In the genomic region with DNA sequence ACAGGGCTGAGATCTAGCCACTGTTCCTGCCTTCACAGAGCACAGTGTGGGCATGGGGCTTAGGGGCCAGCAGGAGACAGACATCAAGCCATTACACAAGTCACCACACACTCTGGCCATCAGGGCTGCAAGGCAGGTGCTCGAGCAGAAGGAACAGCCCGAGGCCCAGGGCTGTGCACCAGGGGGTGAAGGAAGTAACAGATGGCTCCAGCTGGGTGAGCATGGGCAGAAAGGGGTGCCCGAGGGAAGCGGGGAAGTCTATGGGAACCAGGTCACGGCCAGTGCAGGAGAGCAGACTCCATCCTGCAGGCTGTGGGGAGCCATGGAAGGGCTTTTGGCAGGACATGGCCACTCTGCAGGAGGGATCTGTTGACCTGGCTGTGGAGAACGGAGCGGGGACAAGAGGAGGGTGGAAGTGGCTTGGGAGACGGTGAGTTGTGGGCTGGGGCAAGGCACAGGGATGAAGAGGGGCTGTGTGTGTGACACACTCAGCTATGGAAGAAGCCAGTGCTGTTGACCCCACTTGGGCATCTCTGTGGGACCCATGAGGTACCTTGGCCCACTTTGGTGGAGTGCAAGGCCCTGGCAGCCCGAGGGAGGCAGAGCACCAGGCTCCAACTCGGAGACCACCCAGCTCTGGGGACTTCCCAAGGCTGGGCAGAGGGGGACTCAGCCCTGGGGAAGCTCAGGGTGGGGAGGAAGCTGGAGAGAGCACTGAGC, we compare ENCODE assay signal across 10 cellular contexts. TPM values are rescaled to one million over a fixed set of nuclear protein-coding genes. Genes with fewer than 3 reads are reported as not detected.
DNase-seq lines count a peak whose midpoint lies in the region; ATAC-seq and TF ChIP-seq lines count a peak whose summit lies in the region.
"Had no signal": no experiment of that assay in that cellular context is flagged by ENCODE, and none has a peak within 500 bp of the region (broad histone marks: within the 10 kb centered on the region; RNA-seq: fewer than 3 reads in every experiment).

No MANE protein-coding gene starts in this region.

- peak overlapping the region; percentile 43 to 65 for H3K27ac Mint-ChIP-seq in natural killer cell
- peak overlapping the region in 1 of 2 donors; percentile 80 for H3K27ac Mint-ChIP-seq in natural killer cell treated with Interleukin-12 subunit alpha and Interleukin-12 subunit beta and Interleukin-15 and Interleukin-18, amount 100 ng/mL, for 72 hours
- H3K27ac Mint-ChIP-seq: WTC11 had no signal

- no peaks in the 10 kb centered on the region for H3K36me3 ChIP-seq in breast epithelium

- no peaks in the 10 kb centered on the region for H3K27me3 ChIP-seq in breast epithelium

- H3K4me3 ChIP-seq in breast epithelium: peak overlapping the region in 1 of 3 donors; percentile 48

- intact Hi-C loops in natural killer cell (cut with micrococcal nuclease) (loop anchor here (5.0 kb wide), 1 partner anchor 58 kb away; a partner anchor contains a TSS), breast epithelium (cut with DNase I; ENCODE audit: low total_unique reads) (no loop called here)

- H3K9me3 ChIP-seq in breast epithelium: no peaks in the 10 kb centered on the region

- ATAC-seq in natural killer cell (no peak), HG02642 (IDR thresholded peaks at IDR 0.05; ENCODE audit: poor library complexity, unreplicated experiment) (no peak)
- no peak for ATAC-seq in natural killer cell treated with Interleukin-12 subunit alpha and Interleukin-12 subunit beta and Interleukin-15 and Interleukin-18, amount 100 ng/mL, for 72 hours
- ATAC-seq: WTC11 had no signal

- peaks cover 9 to 21% of the 10 kb centered on the region in 2 donors for H3K4me1 ChIP-seq in breast epithelium

- TF ChIP-seq CTCF in natural killer cell (IDR thresholded peaks at IDR 0.05) (no peak), breast epithelium (IDR thresholded peaks at IDR 0.05) (no peak)

- H3K27ac ChIP-seq in breast epithelium: peak overlapping the region; percentile 94 to 99

- peaks cover 18 to 36% of the 10 kb centered on the region in 2 donors for H3K4me1 Mint-ChIP-seq in natural killer cell
- H3K4me1 Mint-ChIP-seq in natural killer cell treated with Interleukin-12 subunit alpha and Interleukin-12 subunit beta and Interleukin-15 and Interleukin-18, amount 100 ng/mL, for 72 hours (ENCODE audit: low read depth in 2 of 2): peaks cover 21 to 23% of the 10 kb centered on the region in 2 donors

- TF ChIP-seq POLR2A in breast epithelium (IDR thresholded peaks at IDR 0.05): no peak

- H3K9me3 Mint-ChIP-seq in natural killer cell: no peaks in the 10 kb centered on the region
- H3K9me3 Mint-ChIP-seq in natural killer cell treated with Interleukin-12 subunit alpha and Interleukin-12 subunit beta and Interleukin-15 and Interleukin-18, amount 100 ng/mL, for 72 hours: no peaks in the 10 kb centered on the region
- H3K9me3 Mint-ChIP-seq: WTC11 had no signal

- no peaks in the 10 kb centered on the region for H3K36me3 Mint-ChIP-seq in natural killer cell
- no peaks in the 10 kb centered on the region for H3K36me3 Mint-ChIP-seq in natural killer cell treated with Interleukin-12 subunit alpha and Interleukin-12 subunit beta and Interleukin-15 and Interleukin-18, amount 100 ng/mL, for 72 hours
- H3K36me3 Mint-ChIP-seq: WTC11 had no signal

- H3K27me3 Mint-ChIP-seq in natural killer cell (ENCODE audit: low read depth in 2 of 2): no peaks in the 10 kb centered on the region
- no peaks in the 10 kb centered on the region for H3K27me3 Mint-ChIP-seq in natural killer cell treated with Interleukin-12 subunit alpha and Interleukin-12 subunit beta and Interleukin-15 and Interleukin-18, amount 100 ng/mL, for 72 hours

- no peak overlapping the region for H3K4me3 Mint-ChIP-seq in natural killer cell
- H3K4me3 Mint-ChIP-seq in natural killer cell treated with Interleukin-12 subunit alpha and Interleukin-12 subunit beta and Interleukin-15 and Interleukin-18, amount 100 ng/mL, for 72 hours: no peak overlapping the region
- H3K4me3 Mint-ChIP-seq: WTC11 had no signal

- DNase-seq in natural killer cell (no peak), breast epithelium (ENCODE audit: low spot score in 2 of 2) (no peak), myocyte (ENCODE audit: low read depth) (peak; percentile 66), NCI-H526 (lab: John Stamatoyannopoulos, UW) (no peak), NCI-H345 (lab: John Stamatoyannopoulos, UW) (no peak), mucosa of gallbladder (ENCODE audit: low spot score) (no peak)
- no peak for DNase-seq in natural killer cell treated with Interleukin-12 subunit alpha and Interleukin-12 subunit beta and Interleukin-15 and Interleukin-18, amount 100 ng/mL, for 72 hours (ENCODE audit: low spot score)
- DNase-seq: MM.1S had no signal

RNA-seq across cellular contexts. Expression of a gene that starts 3.6 kb away (rescaled TPM):
- total RNA-seq in natural killer cell (10 to 100 TPM; 19.9 to 28.3 (median 20.7) TPM), breast epithelium (10 to 100 TPM; 16.7 to 20.3 (median 19.7) TPM), myocyte (30.5 and 36.2 TPM in 2 replicates), mucosa of gallbladder (44.8 TPM)
- total RNA-seq in natural killer cell treated with Interleukin-12 subunit alpha and Interleukin-12 subunit beta and Interleukin-15 and Interleukin-18, amount 100 ng/mL, for 72 hours: 10 to 100 TPM; 15.4 to 24.7 TPM
- 74.2 TPM for polyA plus RNA-seq in myocyte (2012)

RNA-seq across cellular contexts. Expression of a gene that starts 4.0 kb away (rescaled TPM):
- 100 to 1,000 TPM; 114 to 115 (median 115) TPM for total RNA-seq in natural killer cell
- total RNA-seq in natural killer cell treated with Interleukin-12 subunit alpha and Interleukin-12 subunit beta and Interleukin-15 and Interleukin-18, amount 100 ng/mL, for 72 hours: 10 to 100 TPM; 88.5 to 95.6 TPM
- total RNA-seq in breast epithelium: 10 to 100 TPM; 50.1 to 64.5 (median 51.5) TPM
- 133 and 165 TPM in 2 replicates for total RNA-seq in myocyte
- polyA plus RNA-seq in myocyte (2012): 306 TPM
- 90.1 TPM for total RNA-seq in mucosa of gallbladder

RNA-seq across cellular contexts. Expression of a gene that starts 15.1 kb away (rescaled TPM):
- total RNA-seq in natural killer cell (1 to 10 TPM; 3.4 to 9.0 (median 6.8) TPM), breast epithelium (10 to 100 TPM in 1 of 3 donors, 1 to 10 TPM in 2; 2.4 to 17.0 (median 7.2) TPM), myocyte (7.5 and 11.6 TPM in 2 replicates), mucosa of gallbladder (1.2 TPM)
- 10 to 100 TPM in 1 of 2 donors, 1 to 10 TPM in 1; 7.9 to 18.1 TPM for total RNA-seq in natural killer cell treated with Interleukin-12 subunit alpha and Interleukin-12 subunit beta and Interleukin-15 and Interleukin-18, amount 100 ng/mL, for 72 hours
- 9.1 TPM for polyA plus RNA-seq in myocyte (2012)

RNA-seq across cellular contexts. Expression of a gene that starts 24.8 kb away (rescaled TPM):
- total RNA-seq in natural killer cell: 10 to 100 TPM; 22.6 to 36.1 (median 24.1) TPM
- 10 to 100 TPM; 44.6 to 89.8 TPM for total RNA-seq in natural killer cell treated with Interleukin-12 subunit alpha and Interleukin-12 subunit beta and Interleukin-15 and Interleukin-18, amount 100 ng/mL, for 72 hours
- 10 to 100 TPM; 30.3 to 91.1 (median 41.9) TPM for total RNA-seq in breast epithelium
- 76.4 and 102 TPM in 2 replicates for total RNA-seq in myocyte
- polyA plus RNA-seq in myocyte (2012): 61.1 TPM
- total RNA-seq in mucosa of gallbladder: 28.3 TPM

RNA-seq across cellular contexts. Expression of a gene that starts 27.0 kb away (rescaled TPM):
- total RNA-seq in natural killer cell (10 to 100 TPM; 36.5 to 47.9 (median 45.7) TPM), breast epithelium (10 to 100 TPM; 51.2 to 68.5 (median 51.7) TPM), myocyte (92.4 and 103 TPM in 2 replicates), mucosa of gallbladder (55.1 TPM)
- 100 to 1,000 TPM in 1 of 2 donors, 10 to 100 TPM in 1; 76.6 to 157 TPM for total RNA-seq in natural killer cell treated with Interleukin-12 subunit alpha and Interleukin-12 subunit beta and Interleukin-15 and Interleukin-18, amount 100 ng/mL, for 72 hours
- 116 TPM for polyA plus RNA-seq in myocyte (2012)
